ENCODE assay signal across 19 cellular contexts in the genomic region with DNA sequence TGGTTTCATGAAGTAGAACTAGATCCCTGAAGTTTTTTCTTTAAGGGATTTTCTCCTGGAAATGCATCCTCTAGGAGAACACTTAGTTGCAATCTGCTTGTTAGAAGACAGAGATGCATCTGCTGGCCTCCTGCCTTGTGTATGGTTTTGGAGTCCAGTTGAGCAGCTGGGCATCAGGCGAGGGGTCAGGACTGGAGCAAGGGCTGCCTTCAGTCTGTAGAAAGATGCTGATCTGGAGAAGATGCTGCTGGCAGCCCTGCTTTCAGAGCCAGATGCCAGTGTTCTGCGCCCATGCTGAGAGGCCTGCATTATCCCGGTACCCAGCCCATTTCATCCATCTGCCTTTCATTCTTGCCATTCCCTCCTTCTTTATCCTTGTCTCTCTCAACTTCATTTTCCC.
A peak's percentile ranks its signal among the peaks of the same experiment; 100 is the strongest.
DNase-seq lines count a peak whose midpoint lies in the region; ATAC-seq and TF ChIP-seq lines count a peak whose summit lies in the region.
"Had no signal": no experiment of that assay in that cellular context is flagged by ENCODE, and none has a peak within 500 bp of the region (broad histone marks: within the 10 kb centered on the region; RNA-seq: fewer than 3 reads in every experiment).

No MANE protein-coding gene starts in this region.

- intact Hi-C loops in esophagus muscularis mucosa (cut with DNase I) (no loop called here), mucosa of descending colon (cut with DNase I, micrococcal nuclease) (no loop called here)

- no peaks in the 10 kb centered on the region for H4K20me1 ChIP-seq in osteoblast (ENCODE audit: insufficient read depth, low read length)

- H3K27me3 ChIP-seq in esophagus muscularis mucosa: no peaks in the 10 kb centered on the region
- H3K27me3 ChIP-seq in osteoblast (ENCODE audit: insufficient read depth, low read length): no peaks in the 10 kb centered on the region
- H3K27me3 ChIP-seq in SJCRH30: no peaks in the 10 kb centered on the region
- H3K27me3 ChIP-seq: heart right ventricle, neutrophil, stomach had no signal

- no peak for ATAC-seq in mucosa of descending colon
- ATAC-seq: activated CD8-positive, alpha-beta T cell treated with anti-CD3 and anti-CD28 coated beads, Interleukin-2, amount 10 ng/mL, durations not matched to agents 7 days and 5 days; T-cell had no signal

- 74% methylated on average over 3 of the region's 3 CpGs for WGBS in esophagus muscularis mucosa

- no peak for TF ChIP-seq POLR2A in esophagus muscularis mucosa (IDR thresholded peaks at IDR 0.05; ENCODE audit: low read depth)

- H3K4me3 ChIP-seq in esophagus muscularis mucosa (no peak overlapping the region), osteoblast (ENCODE audit: insufficient read depth, low read length) (peak overlapping the region; percentile 15), mucosa of descending colon (no peak overlapping the region), SJCRH30 (no peak overlapping the region)
- H3K4me3 ChIP-seq: heart right ventricle, stomach had no signal

- H3K27ac ChIP-seq in esophagus muscularis mucosa (replicated peaks in 1 of 4): peak overlapping the region in 3 of 4 donors; percentile 3 to 57 (median 41)
- peak overlapping the region; percentile 96 for H3K27ac ChIP-seq in osteoblast (ENCODE audit: low read depth, low read length)
- H3K27ac ChIP-seq in SJCRH30: no peak overlapping the region
- H3K27ac ChIP-seq: neutrophil had no signal

- DNase-seq in AG08395 (ENCODE audit: low spot score): peak; percentile 12
- DNase-seq in NCI-H446 (lab: John Stamatoyannopoulos, UW): peak; percentile 34 to 44
- no peak for DNase-seq in esophagus muscularis mucosa (ENCODE audit: extremely low spot score)
- no peak for DNase-seq in osteoblast (ENCODE audit: insufficient read length, low spot score, missing footprints)
- no peak for DNase-seq in OCI-M2 (lab: John Stamatoyannopoulos, UW; ENCODE audit: unreplicated experiment)
- no peak for DNase-seq in mucosa of descending colon
- no peak for DNase-seq in NCI-H1105 (lab: John Stamatoyannopoulos, UW)
- no peak for DNase-seq in SJCRH30
- DNase-seq: activated CD8-positive, alpha-beta T cell treated with anti-CD3 and anti-CD28 coated beads, Interleukin-2, amount 10 ng/mL, durations not matched to agents 7 days and 5 days; activated T-cell treated with anti-CD3 and anti-CD28 coated beads, Interleukin-2, amount 50 U/mL, for 48 hours; AML-193; COR-L47; islet precursor cell; NCI-H774; stimulated activated CD4-positive, alpha-beta T cell treated with anti-CD3 and anti-CD28 coated beads, Interleukin-1b, Interleukin-23, amount 100 ng/mL, for 48 hours; stomach; T-cell had no signal

- TF ChIP-seq EP300 in esophagus muscularis mucosa (IDR thresholded peaks at IDR 0.05): no peak

- H3K9me3 ChIP-seq in esophagus muscularis mucosa: no peaks in the 10 kb centered on the region
- H3K9me3 ChIP-seq in osteoblast (ENCODE audit: low read depth, low read length): no peaks in the 10 kb centered on the region
- no peaks in the 10 kb centered on the region for H3K9me3 ChIP-seq in mucosa of descending colon
- no peaks in the 10 kb centered on the region for H3K9me3 ChIP-seq in SJCRH30 (replicated peaks)
- H3K9me3 ChIP-seq: heart right ventricle, neutrophil, stomach had no signal

- H2AFZ ChIP-seq in osteoblast (ENCODE audit: low read length): peak overlapping the region; percentile 28

- H3K36me3 ChIP-seq in esophagus muscularis mucosa (no peaks in the 10 kb centered on the region), osteoblast (ENCODE audit: insufficient read depth, low read length) (no peaks in the 10 kb centered on the region), mucosa of descending colon (ENCODE audit: low read depth) (no peaks in the 10 kb centered on the region), SJCRH30 (no peaks in the 10 kb centered on the region)
- H3K36me3 ChIP-seq: heart right ventricle, neutrophil, stomach had no signal

- TF ChIP-seq CTCF in esophagus muscularis mucosa (IDR thresholded peaks at IDR 0.05) (no peak), osteoblast (IDR thresholded peaks at IDR 0.05; ENCODE audit: extremely low read depth, low read depth, low read length) (no peak), mucosa of descending colon (IDR thresholded peaks at IDR 0.05) (no peak)

- H3K4me1 ChIP-seq in esophagus muscularis mucosa: peaks cover 0 to 16% (median 7%) of the 10 kb centered on the region in 4 donors
- peaks cover 44% of the 10 kb centered on the region for H3K4me1 ChIP-seq in osteoblast (ENCODE audit: insufficient read depth, low read length)
- peaks cover 8% of the 10 kb centered on the region for H3K4me1 ChIP-seq in mucosa of descending colon (ENCODE audit: low read depth)
- no peaks in the 10 kb centered on the region for H3K4me1 ChIP-seq in SJCRH30

- H3K4me2 ChIP-seq in osteoblast (ENCODE audit: insufficient read depth, low read length): peak overlapping the region; percentile 76

- no peaks in the 10 kb centered on the region for H3K79me2 ChIP-seq in osteoblast (ENCODE audit: insufficient read depth, low read length)

Comparison
In these comparisons a context has a peak if more than half of its experiments do, and no peak if none do; other contexts are left out.
1. DNase-seq: peak in AG08395 (single experiment) and NCI-H446 (2 of 2); none in esophagus muscularis mucosa (single experiment), osteoblast (single experiment), OCI-M2 (single experiment), mucosa of descending colon (0 of 3), NCI-H1105 (single experiment) and SJCRH30 (0 of 2).